In the genomic region with DNA sequence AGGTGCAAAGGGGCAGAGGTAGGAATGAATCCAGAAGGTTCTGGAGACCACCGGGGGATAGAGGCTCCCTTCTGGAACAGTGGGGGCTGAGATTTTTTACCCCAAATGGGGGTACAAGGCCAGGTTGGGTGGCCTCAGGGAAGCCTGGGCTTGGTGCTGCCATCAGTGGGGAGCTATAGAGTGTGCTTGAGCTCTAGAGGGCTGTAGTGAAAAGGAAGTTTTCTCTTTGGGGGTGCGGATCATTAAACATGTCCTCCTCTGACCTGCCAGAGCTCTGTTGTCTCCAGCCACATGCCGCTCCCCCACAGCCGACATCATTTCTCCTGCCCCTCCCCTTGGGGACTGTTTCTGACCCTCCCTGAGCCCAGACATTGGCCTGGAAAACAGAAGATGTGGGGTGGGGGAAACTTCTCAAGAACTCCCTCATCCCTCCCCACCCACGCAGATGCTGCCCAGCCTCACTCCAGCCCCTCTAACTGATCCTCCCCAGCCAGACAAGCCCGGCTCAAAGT, we compare ENCODE assay signal across 30 cellular contexts. TPM values are rescaled to one million over a fixed set of nuclear protein-coding genes. Genes with fewer than 3 reads are reported as not detected.
DNase-seq lines count a peak whose midpoint lies in the region; ATAC-seq, FAIRE-seq and TF ChIP-seq lines count a peak whose summit lies in the region.
"Had no signal": no experiment of that assay in that cellular context is flagged by ENCODE, and none has a peak within 500 bp of the region (broad histone marks: within the 10 kb centered on the region; RNA-seq: fewer than 3 reads in every experiment).

No MANE protein-coding gene starts in this region.

- POLR2A ChIA-PET in K562 (lab: Yijun Ruan, JAX): interaction anchor here (0.9 kb wide), 1 partner anchor 11 kb away, joined by 6 read pairs; no protein-coding TSS in a partner anchor
- POLR2A ChIA-PET in A673 (lab: Charles Lee; ENCODE audit: low non-redundant PET): no interaction called here

- peaks cover 0 to 10% of the 10 kb centered on the region in 2 experiments; a peak in 2 of 5 replicates for H3K4me1 ChIP-seq in K562 (replicated peaks in 1 of 2; ENCODE audit: control insufficient read depth in 2 of 2, insufficient read depth in 2 of 2, low read length in 2 of 2)
- no peaks in the 10 kb centered on the region for H3K4me1 ChIP-seq in A673 (ENCODE audit: insufficient read depth, low read length, poor library complexity, severe bottlenecking)
- H3K4me1 ChIP-seq: breast epithelium, gastrocnemius medialis had no signal

- no peak overlapping the region for H3K9ac ChIP-seq in K562 (ENCODE audit: insufficient read depth in 1 of 2, low read depth in 2 of 2, low read length in 2 of 2)

- no peak for FAIRE-seq in K562 (lab: Jason Lieb, UNC)
- FAIRE-seq: small intestine, TTC549, urothelium cell line had no signal

- no peaks in the 10 kb centered on the region for H3K27me3 Mint-ChIP-seq in activated naive CD4-positive, alpha-beta T cell treated with anti-CD3 and anti-CD28 coated beads, Interleukin-2, amount 50 U/mL, for 24 hours
- H3K27me3 Mint-ChIP-seq: stimulated activated naive CD8-positive, alpha-beta T cell treated with anti-CD3 and anti-CD28 coated beads, Interleukin-15, Interleukin-2, amounts not matched to agents 100 ng/mL and 50 ng/mL, for 24 hours had no signal

- H3K27ac Mint-ChIP-seq in activated naive CD4-positive, alpha-beta T cell treated with anti-CD3 and anti-CD28 coated beads, Interleukin-2, amount 50 U/mL, for 24 hours: peak overlapping the region; percentile 9
- H3K27ac Mint-ChIP-seq in stimulated activated effector memory CD8-positive, alpha-beta T cell treated with anti-CD3 and anti-CD28 coated beads, Interleukin-12 subunit alpha, Interleukin-12 subunit beta, amount 100 ng/mL, for 72 hours: peak overlapping the region; percentile 30
- H3K27ac Mint-ChIP-seq: CD8-positive, alpha-beta T cell; stimulated activated naive CD8-positive, alpha-beta T cell treated with anti-CD3 and anti-CD28 coated beads, Interleukin-15, Interleukin-2, amounts not matched to agents 100 ng/mL and 50 ng/mL, for 24 hours had no signal

- TF ChIP-seq EP300 in K562 (IDR thresholded peaks at IDR 0.05; ENCODE audit: low read length): no peak

- CTCF ChIA-PET in K562 (lab: Yijun Ruan, JAX; ENCODE audit: low intra/inter-chr PET ratio) (no interaction called here), A673 (lab: Charles Lee) (no interaction called here)

- H3K4me2 ChIP-seq in K562 (ENCODE audit: insufficient read depth, low read length): no peak overlapping the region

- ATAC-seq in K562: no peak
- ATAC-seq in stimulated activated effector memory CD8-positive, alpha-beta T cell treated with anti-CD3 and anti-CD28 coated beads, Interleukin-12 subunit alpha, Interleukin-12 subunit beta, amount 100 ng/mL, for 72 hours: no peak
- ATAC-seq: activated CD4-positive, CD25-positive, alpha-beta regulatory T cell treated with anti-CD3 and anti-CD28 coated beads, Interleukin-2, amount 50 U/mL, for 24 hours; CD8-positive, alpha-beta T cell; gastrocnemius medialis had no signal

- H3K4me1 Mint-ChIP-seq in activated naive CD4-positive, alpha-beta T cell treated with anti-CD3 and anti-CD28 coated beads, Interleukin-2, amount 50 U/mL, for 24 hours: peaks cover 72% of the 10 kb centered on the region
- H3K4me1 Mint-ChIP-seq in stimulated activated effector memory CD8-positive, alpha-beta T cell treated with anti-CD3 and anti-CD28 coated beads, Interleukin-12 subunit alpha, Interleukin-12 subunit beta, amount 100 ng/mL, for 72 hours: peaks cover 49% of the 10 kb centered on the region

- no peak for TF ChIP-seq RAD21 in K562 (CRISPR knock-in tag; conservative IDR thresholded peaks at IDR 0.05 in 1 of 2, IDR thresholded peaks at IDR 0.05 in 1 of 2)

- intact Hi-C loops in K562 (cut with micrococcal nuclease): no loop called here
- intact Hi-C loops in A673 (cut with micrococcal nuclease; ENCODE audit: unreplicated experiment): no loop called here

- H3K36me3 Mint-ChIP-seq in activated naive CD4-positive, alpha-beta T cell treated with anti-CD3 and anti-CD28 coated beads, Interleukin-2, amount 50 U/mL, for 24 hours: peaks cover 9% of the 10 kb centered on the region
- no peaks in the 10 kb centered on the region for H3K36me3 Mint-ChIP-seq in stimulated activated effector memory CD8-positive, alpha-beta T cell treated with anti-CD3 and anti-CD28 coated beads, Interleukin-12 subunit alpha, Interleukin-12 subunit beta, amount 100 ng/mL, for 72 hours

- H3K27me3 ChIP-seq in K562 (ENCODE audit: control insufficient read depth in 2 of 2, insufficient read depth in 2 of 2, low read length in 2 of 2): peaks cover 7 to 30% of the 10 kb centered on the region in 2 experiments; a peak in 3 of 5 replicates
- no peaks in the 10 kb centered on the region for H3K27me3 ChIP-seq in A673 (replicated peaks; ENCODE audit: insufficient read depth, low read depth, low read length, poor library complexity)
- H3K27me3 ChIP-seq: breast epithelium, ovary had no signal

- H4K20me1 ChIP-seq in K562 (replicated peaks; ENCODE audit: control insufficient read depth, insufficient read depth, low read length): no peaks in the 10 kb centered on the region; the same call in 1 of the 2 replicates

- no peak for DNase-seq in activated naive CD4-positive, alpha-beta T cell (lab: John Stamatoyannopoulos, UW)
- DNase-seq in NCI-H69 (lab: John Stamatoyannopoulos, UW): peak; percentile 23
- DNase-seq in K562 (ENCODE audit: extremely low read depth in 1 of 4, low spot score in 3 of 4): no peak
- DNase-seq in stimulated activated effector memory CD8-positive, alpha-beta T cell treated with anti-CD3 and anti-CD28 coated beads, Interleukin-12 subunit alpha, Interleukin-12 subunit beta, amount 100 ng/mL, for 72 hours (ENCODE audit: low spot score in 2 of 2): no peak
- no peak for DNase-seq in pons (ENCODE audit: low spot score)
- DNase-seq in medulla oblongata (ENCODE audit: extremely low spot score): no peak
- no peak for DNase-seq in A673 (ENCODE audit: low spot score)
- DNase-seq: 8988T; activated CD4-positive, alpha-beta T cell treated with anti-CD3 and anti-CD28 coated beads, Interleukin-2, amount 50 U/mL, for 48 hours; activated naive CD4-positive, alpha-beta T cell treated with anti-CD3 and anti-CD28 coated beads, Interleukin-2, amount 50 U/mL, for 16 hours; CD8-positive, alpha-beta T cell; gastrocnemius medialis; HCEC 1CT; kidney glomerular epithelial cell; mammary epithelial cell; NCI-H146; NCI-H2107; NCI-H345; NCI-H748 treated with DMSO at 0.1 percent for 48 hours; ovary; small intestine; T-helper 1 cell had no signal

- H3K4me3 ChIP-seq in K562: no peak overlapping the region
- H3K4me3 ChIP-seq in A673 (ENCODE audit: low read depth, low read length, poor library complexity, severe bottlenecking): no peak overlapping the region
- H3K4me3 ChIP-seq: breast epithelium, gastrocnemius medialis, ovary had no signal

- no peaks in the 10 kb centered on the region for H3K9me3 Mint-ChIP-seq in activated naive CD4-positive, alpha-beta T cell treated with anti-CD3 and anti-CD28 coated beads, Interleukin-2, amount 50 U/mL, for 24 hours
- no peaks in the 10 kb centered on the region for H3K9me3 Mint-ChIP-seq in stimulated activated effector memory CD8-positive, alpha-beta T cell treated with anti-CD3 and anti-CD28 coated beads, Interleukin-12 subunit alpha, Interleukin-12 subunit beta, amount 100 ng/mL, for 72 hours
- H3K9me3 Mint-ChIP-seq: CD8-positive, alpha-beta T cell; stimulated activated naive CD8-positive, alpha-beta T cell treated with anti-CD3 and anti-CD28 coated beads, Interleukin-15, Interleukin-2, amounts not matched to agents 100 ng/mL and 50 ng/mL, for 24 hours had no signal

- TF ChIP-seq CTCF in K562 (IDR thresholded peaks at IDR 0.05 in 2 of 3, conservative IDR thresholded peaks at IDR 0.05 in 1 of 3; ENCODE audit: insufficient read depth in 2 of 3, low read depth in 1 of 3, low read length in 3 of 3): no peak
- TF ChIP-seq CTCF in A673 (conservative IDR thresholded peaks at IDR 0.05; ENCODE audit: low read depth, low read length): no peak

- 1% methylated on average over 6 of the region's 6 CpGs for WGBS in K562 (ENCODE audit: insufficient coverage, low coverage, missing lambda C conversion rate)

- H3K36me3 ChIP-seq in K562 (ENCODE audit: control insufficient read depth, insufficient read depth, low read length): no peaks in the 10 kb centered on the region
- H3K36me3 ChIP-seq in A673 (ENCODE audit: insufficient read depth, low read length, poor library complexity, severe bottlenecking): no peaks in the 10 kb centered on the region
- H3K36me3 ChIP-seq: breast epithelium, gastrocnemius medialis, ovary had no signal

- no peak overlapping the region for H3K4me3 Mint-ChIP-seq in activated naive CD4-positive, alpha-beta T cell treated with anti-CD3 and anti-CD28 coated beads, Interleukin-2, amount 50 U/mL, for 24 hours
- H3K4me3 Mint-ChIP-seq in stimulated activated effector memory CD8-positive, alpha-beta T cell treated with anti-CD3 and anti-CD28 coated beads, Interleukin-12 subunit alpha, Interleukin-12 subunit beta, amount 100 ng/mL, for 72 hours: no peak overlapping the region
- H3K4me3 Mint-ChIP-seq: CD8-positive, alpha-beta T cell; stimulated activated naive CD8-positive, alpha-beta T cell treated with anti-CD3 and anti-CD28 coated beads, Interleukin-15, Interleukin-2, amounts not matched to agents 100 ng/mL and 50 ng/mL, for 24 hours had no signal

- TF ChIP-seq POLR2A in K562 (conservative IDR thresholded peaks at IDR 0.05): no peak

- BruUV-seq in K562 (replicated peaks; lab: Mats Ljungman, UMichigan): no TSS peak
- no TSS peak for BruUV-seq in A673 (replicated peaks; lab: Mats Ljungman, UMichigan)

- H3K9me3 ChIP-seq in K562 (replicated peaks; ENCODE audit: control insufficient read depth, insufficient read depth, low read depth, low read length) (no peaks in the 10 kb centered on the region), A673 (ENCODE audit: low read depth, low read length, poor library complexity, severe bottlenecking) (no peaks in the 10 kb centered on the region)
- H3K9me3 ChIP-seq: breast epithelium, gastrocnemius medialis, ovary had no signal

- H2AFZ ChIP-seq in K562 (ENCODE audit: low read depth, low read length): no peak overlapping the region

- H3K27ac ChIP-seq in K562 (ENCODE audit: extremely low read depth, low read depth, low read length) (no peak overlapping the region), A673 (ENCODE audit: low read depth, low read length, poor library complexity, severe bottlenecking) (no peak overlapping the region)
- H3K27ac ChIP-seq: ovary had no signal

- no peaks in the 10 kb centered on the region for H3K9me1 ChIP-seq in K562 (ENCODE audit: control insufficient read depth, insufficient read depth, low read length)

- in situ Hi-C loops in K562 (cut with MboI): no loop called here

- no peaks in the 10 kb centered on the region for H3K79me2 ChIP-seq in K562 (ENCODE audit: control insufficient read depth, insufficient read depth, low read length)

RNA-seq across cellular contexts. Expression of a gene that starts 25.3 kb away (rescaled TPM):
- total RNA-seq in K562 (2011; cell fraction: chromatin; rRNA removed; ENCODE audit: low replicate concordance): not detected in 2 replicates
- not detected in 2 replicates for total RNA-seq in K562 (2011; cell fraction: nucleolus; rRNA removed)
- total RNA-seq in K562 (2011; cell fraction: nucleoplasm; rRNA removed): not detected in 2 replicates
- total RNA-seq in K562 (2014; rRNA removed): not detected in 2 replicates
- not detected in 2 replicates for total RNA-seq in K562 (2014; rRNA removed; fragmentation: Illumina TruSeq; extraction: Trizol)
- total RNA-seq in K562 (2015; rRNA removed; fragmentation: Illumina TruSeq; extraction: Trizol): not detected in 2 replicates
- total RNA-seq in K562 (2021): not detected in 2 replicates
- not detected in 2 replicates for polyA plus RNA-seq in K562 (2011; rRNA removed)
- not detected in 2 replicates for polyA plus RNA-seq in K562 (2011; cell fraction: cytosol; rRNA removed)
- polyA plus RNA-seq in K562 (2011; cell fraction: nucleus; rRNA removed): not detected in 2 replicates
- polyA plus RNA-seq in K562 (2012): not detected in 2 replicates
- polyA plus RNA-seq in K562 (2014; fragmentation: Illumina TruSeq; extraction: Trizol): not detected in 2 replicates
- polyA plus RNA-seq in K562 (2014; fragmentation: Nextera tagmentation; extraction: Ambion mirVana): not detected
- not detected in 2 replicates for polyA plus RNA-seq in K562 (2014; rRNA removed)
- not detected in 2 replicates for polyA minus RNA-seq in K562 (2011; rRNA and poly(A)+ RNA removed)
- not detected in 2 replicates for polyA minus RNA-seq in K562 (2011; cell fraction: cytosol; rRNA and poly(A)+ RNA removed)
- polyA minus RNA-seq in K562 (2011; cell fraction: nucleus; rRNA and poly(A)+ RNA removed): not detected in 2 replicates
- total RNA-seq in A673 (2021): 5.5 and 6.1 TPM in 2 replicates
- total RNA-seq: fibroblast of lung, RPMI7951 had no signal
- polyA plus RNA-seq: fibroblast of lung had no signal

RNA-seq across cellular contexts. Expression of a gene that starts 53.7 kb away (rescaled TPM):
- total RNA-seq in K562 (2011; cell fraction: chromatin; rRNA removed; ENCODE audit: low replicate concordance): 0.30 TPM in 1 of 2 replicates, not detected in the other
- 0.17 TPM in 1 of 2 replicates, not detected in the other for total RNA-seq in K562 (2011; cell fraction: nucleolus; rRNA removed)
- not detected in 2 replicates for total RNA-seq in K562 (2011; cell fraction: nucleoplasm; rRNA removed)
- 0.08 and 0.14 TPM in 2 replicates for total RNA-seq in K562 (2014; rRNA removed)
- not detected in 2 replicates for total RNA-seq in K562 (2014; rRNA removed; fragmentation: Illumina TruSeq; extraction: Trizol)
- not detected in 2 replicates for total RNA-seq in K562 (2015; rRNA removed; fragmentation: Illumina TruSeq; extraction: Trizol)
- total RNA-seq in K562 (2021): 0.16 TPM in 1 of 2 replicates, not detected in the other
- 0.06 TPM in 1 of 2 replicates, not detected in the other for polyA plus RNA-seq in K562 (2011; rRNA removed)
- polyA plus RNA-seq in K562 (2011; cell fraction: cytosol; rRNA removed): 0.03 TPM in 1 of 2 replicates, not detected in the other
- 0.07 and 0.18 TPM in 2 replicates for polyA plus RNA-seq in K562 (2011; cell fraction: nucleus; rRNA removed)
- 0.04 TPM in 1 of 2 replicates, not detected in the other for polyA plus RNA-seq in K562 (2012)
- not detected in 2 replicates for polyA plus RNA-seq in K562 (2014; fragmentation: Illumina TruSeq; extraction: Trizol)
- not detected for polyA plus RNA-seq in K562 (2014; fragmentation: Nextera tagmentation; extraction: Ambion mirVana)
- polyA plus RNA-seq in K562 (2014; rRNA removed): not detected in 2 replicates
- polyA minus RNA-seq in K562 (2011; rRNA and poly(A)+ RNA removed): not detected in 2 replicates
- polyA minus RNA-seq in K562 (2011; cell fraction: cytosol; rRNA and poly(A)+ RNA removed): not detected in 2 replicates
- polyA minus RNA-seq in K562 (2011; cell fraction: nucleus; rRNA and poly(A)+ RNA removed): not detected in 2 replicates
- 0.32 TPM in 1 of 2 replicates, not detected in the other for total RNA-seq in A673 (2021)
- total RNA-seq: fibroblast of lung, gastrocnemius medialis, RPMI7951 had no signal
- polyA plus RNA-seq: fibroblast of lung had no signal
